In the genomic region with DNA sequence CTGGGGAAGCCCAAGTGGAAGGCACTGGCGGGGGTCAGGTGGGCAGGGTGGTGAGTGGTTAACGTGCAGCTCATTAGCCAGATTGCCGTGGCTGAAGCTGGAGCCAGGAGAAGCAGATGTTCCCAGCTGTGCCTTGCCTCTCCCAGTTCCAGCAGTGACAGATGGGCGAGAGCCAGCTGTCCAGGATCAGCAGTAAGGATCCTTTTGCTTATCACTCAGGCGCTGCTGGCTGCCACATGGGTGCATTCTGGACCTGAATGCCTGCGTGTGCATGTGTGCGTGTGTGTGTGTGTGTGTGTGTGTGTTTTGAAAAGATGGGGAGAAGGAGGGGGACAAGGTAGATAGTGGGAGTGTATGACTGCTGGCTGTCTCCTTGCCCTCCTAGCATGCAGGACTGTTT, we compare ENCODE assay signal across 17 cellular contexts. TPM values are rescaled to one million over a fixed set of nuclear protein-coding genes. Genes with fewer than 3 reads are reported as not detected.
DNase-seq lines count a peak whose midpoint lies in the region; ATAC-seq and TF ChIP-seq lines count a peak whose summit lies in the region.
"Had no signal": no experiment of that assay in that cellular context is flagged by ENCODE, and none has a peak within 500 bp of the region (broad histone marks: within the 10 kb centered on the region; RNA-seq: fewer than 3 reads in every experiment).

No MANE protein-coding gene starts in this region.

- no peak overlapping the region for H3K14ac ChIP-seq in neuronal stem cell (ENCODE audit: low read length)

- H3K36me3 ChIP-seq in MG63 (no peaks in the 10 kb centered on the region), gastroesophageal sphincter (no peaks in the 10 kb centered on the region), neuronal stem cell (replicated peaks in 1 of 2; ENCODE audit: control insufficient read depth in 2 of 2, insufficient read depth in 2 of 2, low read length in 2 of 2) (no peaks in the 10 kb centered on the region)

- H4K8ac ChIP-seq in neuronal stem cell (ENCODE audit: low read depth, low read length): no peak overlapping the region

- H2BK5ac ChIP-seq in neuronal stem cell (ENCODE audit: low read length): no peak overlapping the region

- no peak overlapping the region for H3K4ac ChIP-seq in neuronal stem cell (ENCODE audit: low read length)

- DNase-seq in DMS 273 treated with DMSO at 0.1 percent for 48 hours (lab: John Stamatoyannopoulos, UW): peak; percentile 56
- peak; percentile 43 for DNase-seq in MG63
- no peak for DNase-seq in neuronal stem cell (ENCODE audit: low spot score)
- no peak for DNase-seq in activated gamma-delta T cell (lab: John Stamatoyannopoulos, UW)
- no peak for DNase-seq in DMS53 treated with DMSO at 0.1 percent for 48 hours (lab: John Stamatoyannopoulos, UW; ENCODE audit: unreplicated experiment)
- DNase-seq: activated CD8-positive, alpha-beta memory T cell treated with anti-CD3 and anti-CD28 coated beads, Interleukin-2, amount 50 U/mL, for 4 hours; head of caudate nucleus; OCI-M1; stimulated activated CD8-positive, alpha-beta memory T cell treated with anti-CD3 and anti-CD28 coated beads, Interleukin-4, amount 100 ng/mL, for 48 hours; tibial artery had no signal

- H3K4me1 ChIP-seq in gastroesophageal sphincter: peaks cover 0 to 24% (median 12%) of the 10 kb centered on the region in 3 donors
- peaks cover 9 to 12% of the 10 kb centered on the region in 2 donors for H3K4me1 ChIP-seq in neuronal stem cell (ENCODE audit: control insufficient read depth in 2 of 2, insufficient read depth in 1 of 2, low read depth in 1 of 2, low read length in 2 of 2)

- no peak overlapping the region for H4K91ac ChIP-seq in neuronal stem cell (ENCODE audit: low read depth, low read length, poor library complexity)

- no peak for TF ChIP-seq CTCF in gastroesophageal sphincter (IDR thresholded peaks at IDR 0.05)

- no peak overlapping the region for H3K18ac ChIP-seq in neuronal stem cell (ENCODE audit: low read length)

- H3K27ac ChIP-seq in gastroesophageal sphincter: peak overlapping the region in 1 of 4 donors; percentile 22
- no peak overlapping the region for H3K27ac ChIP-seq in neuronal stem cell (replicated peaks; ENCODE audit: low read length)
- H3K27ac ChIP-seq: C4-2B, tibial artery had no signal

- peak overlapping the region; percentile 30 for H3K9ac ChIP-seq in neuronal stem cell (ENCODE audit: low read depth, low read length, poor library complexity)

- H2AFZ ChIP-seq in neuronal stem cell (ENCODE audit: low read length): peak overlapping the region; percentile 51

- H3K4me3 ChIP-seq in MG63 (no peak overlapping the region), gastroesophageal sphincter (no peak overlapping the region), neuronal stem cell (ENCODE audit: low read length in 2 of 2) (no peak overlapping the region)
- H3K4me3 ChIP-seq: tibial artery had no signal

- H3K79me1 ChIP-seq in neuronal stem cell (ENCODE audit: low read depth, low read length): no peaks in the 10 kb centered on the region

- no peak overlapping the region for H3K23ac ChIP-seq in neuronal stem cell (ENCODE audit: low read depth, low read length, poor library complexity)

- H3K4me2 ChIP-seq in neuronal stem cell (ENCODE audit: insufficient read depth, low read length, poor library complexity, severe bottlenecking): no peak overlapping the region

- H2BK15ac ChIP-seq in neuronal stem cell (ENCODE audit: low read length): no peak overlapping the region

- TF ChIP-seq EP300 in gastroesophageal sphincter (IDR thresholded peaks at IDR 0.05): no peak

- H3K27me3 ChIP-seq in MG63 (no peaks in the 10 kb centered on the region), gastroesophageal sphincter (peaks cover 4% of the 10 kb centered on the region), neuronal stem cell (ENCODE audit: control insufficient read depth in 3 of 3, insufficient read depth in 3 of 3, low read depth in 1 of 3, low read length in 3 of 3) (peaks cover 0 to 11% (median 0%) of the 10 kb centered on the region in 3 experiments)
- H3K27me3 ChIP-seq: tibial artery had no signal

- H3K9me3 ChIP-seq in MG63 (no peaks in the 10 kb centered on the region), gastroesophageal sphincter (no peaks in the 10 kb centered on the region), neuronal stem cell (replicated peaks in 1 of 2; ENCODE audit: control insufficient read depth in 2 of 2, insufficient read depth in 1 of 2, low read depth in 1 of 2, low read length in 2 of 2) (no peaks in the 10 kb centered on the region)
- H3K9me3 ChIP-seq: tibial artery had no signal

- no peak overlapping the region for H2BK120ac ChIP-seq in neuronal stem cell (ENCODE audit: low read depth, low read length)

- H2BK12ac ChIP-seq in neuronal stem cell (ENCODE audit: low read length): no peak overlapping the region

- 44 to 50% methylated on average over 1 to 4 of the region's 7 CpGs for WGBS in gastroesophageal sphincter (ENCODE audit: low coverage in 1 of 2), 2 donors
- WGBS in neuronal stem cell (ENCODE audit: extremely low coverage in 2 of 2, insufficient read length in 2 of 2, insufficient replicate concordance in 1 of 2), 2 donors: no CpG with 5 or more reads among the region's 7 CpGs

- ATAC-seq in gastroesophageal sphincter (peak; percentile 65), GM21723 (IDR thresholded peaks at IDR 0.05; ENCODE audit: unreplicated experiment) (no peak), HG03139 (IDR thresholded peaks at IDR 0.05; ENCODE audit: unreplicated experiment) (no peak)
- ATAC-seq: activated naive CD4-positive, alpha-beta T cell treated with anti-CD3 and anti-CD28 coated beads, Interleukin-2, amount 50 U/mL, for 72 hours had no signal

- H2AK5ac ChIP-seq in neuronal stem cell (ENCODE audit: low read depth, low read length): peak overlapping the region; percentile 33

- TF ChIP-seq POLR2A in gastroesophageal sphincter (IDR thresholded peaks at IDR 0.05): no peak

RNA-seq across cellular contexts. Expression of gene EPHA1, which starts 3.5 kb away (rescaled TPM):
- not detected in 2 replicates for total RNA-seq in MG63 (2014; rRNA removed; shearing (Covaris generic); ENCODE audit: low replicate concordance)
- 1 to 10 TPM in 1 of 4 donors, under 1 TPM in 1, not detected in 2; 0.78 to 2.5 TPM for total RNA-seq in gastroesophageal sphincter
- 0.24 TPM for polyA plus RNA-seq in neuronal stem cell (2013, experiment 1 of 2)
- polyA plus RNA-seq in neuronal stem cell (2013, experiment 2 of 2): 0.15 TPM
- total RNA-seq: endothelial cell of umbilical vein had no signal

RNA-seq across cellular contexts. Expression of gene ZYX, which starts 24.0 kb away (rescaled TPM):
- total RNA-seq in MG63 (2014; rRNA removed; shearing (Covaris generic); ENCODE audit: low replicate concordance): 30.9 and 49.3 TPM in 2 replicates
- total RNA-seq in gastroesophageal sphincter: 100 to 1,000 TPM; 111 to 389 (median 146) TPM
- polyA plus RNA-seq in neuronal stem cell (2013, experiment 1 of 2): 85.0 TPM
- 85.7 TPM for polyA plus RNA-seq in neuronal stem cell (2013, experiment 2 of 2)

RNA-seq across cellular contexts. Expression of gene TAS2R60, which starts 38.1 kb away (rescaled TPM):
- not detected in 2 replicates for total RNA-seq in MG63 (2014; rRNA removed; shearing (Covaris generic); ENCODE audit: low replicate concordance)
- under 1 TPM in 1 of 4 donors, not detected in 3; 0.40 TPM for total RNA-seq in gastroesophageal sphincter
- not detected for polyA plus RNA-seq in neuronal stem cell (2013, experiment 1 of 2)
- not detected for polyA plus RNA-seq in neuronal stem cell (2013, experiment 2 of 2)
- total RNA-seq: activated naive CD4-positive, alpha-beta T cell treated with anti-CD3 and anti-CD28 coated beads, Interleukin-2, amount 50 U/mL, for 72 hours; endothelial cell of umbilical vein; renal cortical epithelial cell had no signal
- polyA plus RNA-seq: endothelial cell of umbilical vein had no signal

RNA-seq across cellular contexts. Expression of gene FAM131B, which starts 42.6 kb away (rescaled TPM):
- 0.63 and 0.84 TPM in 2 replicates for total RNA-seq in MG63 (2014; rRNA removed; shearing (Covaris generic); ENCODE audit: low replicate concordance)
- 1 to 10 TPM in 2 of 4 donors, under 1 TPM in 2; 0.31 to 2.4 (median 1.2) TPM for total RNA-seq in gastroesophageal sphincter
- polyA plus RNA-seq in neuronal stem cell (2013, experiment 1 of 2): 27.3 TPM
- polyA plus RNA-seq in neuronal stem cell (2013, experiment 2 of 2): 26.2 TPM

Comparison
In these comparisons a context has a peak if more than half of its experiments do, and no peak if none do; other contexts are left out.
1. DNase-seq: peak in DMS 273 treated with DMSO at 0.1 percent for 48 hours (single experiment) and MG63 (single experiment); none in neuronal stem cell (single experiment), activated gamma-delta T cell (single experiment) and DMS53 treated with DMSO at 0.1 percent for 48 hours (single experiment).